Comparison of ENCODE assay signal across 22 cellular contexts in the genomic region with DNA sequence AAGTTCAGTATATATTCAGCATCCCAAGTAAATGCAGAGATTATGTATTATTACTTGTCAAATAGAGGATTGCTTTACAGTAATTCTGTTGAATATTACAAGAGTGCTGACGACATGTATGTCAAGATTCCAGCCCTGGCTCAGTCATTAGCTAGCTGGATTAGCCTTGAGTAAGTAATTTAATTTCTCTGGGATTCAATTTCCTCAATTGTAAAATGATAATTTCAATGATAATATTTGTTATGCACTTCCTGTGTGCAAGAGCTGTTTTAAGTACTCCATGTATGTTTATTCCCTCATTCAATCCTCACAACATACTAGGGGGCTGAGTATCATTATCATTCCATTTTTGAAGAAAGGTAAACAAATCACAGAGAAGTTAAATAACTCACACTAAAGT.
"Had no signal": no experiment of that assay in that cellular context is flagged by ENCODE, and none has a peak within 500 bp of the region (broad histone marks: within the 10 kb centered on the region; RNA-seq: fewer than 3 reads in every experiment).

No MANE protein-coding gene starts in this region.

- H3K27ac Mint-ChIP-seq: activated CD4-positive, alpha-beta memory T cell treated with anti-CD3 and anti-CD28 coated beads, Interleukin-2, amount 10 ng/mL, durations not matched to agents 7 days and 5 days; activated CD4-positive, alpha-beta T cell treated with anti-CD3 and anti-CD28 coated beads for 36 hours; activated naive CD4-positive, alpha-beta T cell treated with anti-CD3 and anti-CD28 coated beads for 36 hours; activated naive CD8-positive, alpha-beta T cell; activated T-helper 17 cell treated with anti-CD3 and anti-CD28 coated beads, Interleukin-2, amount 50 U/mL, for 72 hours; IgD-negative memory B cell had no signal

- H3K4me3 ChIP-seq: cardiac muscle cell, PC-9 had no signal

- ATAC-seq: activated CD4-positive, alpha-beta T cell treated with anti-CD3 and anti-CD28 coated beads for 36 hours; activated T-helper 17 cell treated with anti-CD3 and anti-CD28 coated beads, Interleukin-2, amount 50 U/mL, for 72 hours had no signal

- H3K4me3 Mint-ChIP-seq: activated CD4-positive, alpha-beta memory T cell treated with anti-CD3 and anti-CD28 coated beads, Interleukin-2, amount 10 ng/mL, durations not matched to agents 7 days and 5 days; activated CD4-positive, alpha-beta T cell treated with anti-CD3 and anti-CD28 coated beads for 36 hours; activated naive CD4-positive, alpha-beta T cell treated with anti-CD3 and anti-CD28 coated beads for 36 hours; activated naive CD8-positive, alpha-beta T cell; activated T-helper 17 cell treated with anti-CD3 and anti-CD28 coated beads, Interleukin-2, amount 50 U/mL, for 72 hours; IgD-negative memory B cell had no signal

- H3K27ac ChIP-seq: brain microvascular endothelial cell, cardiac muscle cell, PC-9, VCaP had no signal

- H2AFZ ChIP-seq: PC-9 had no signal

- H3K9me3 Mint-ChIP-seq: activated CD4-positive, alpha-beta memory T cell treated with anti-CD3 and anti-CD28 coated beads, Interleukin-2, amount 10 ng/mL, durations not matched to agents 7 days and 5 days; activated naive CD4-positive, alpha-beta T cell treated with anti-CD3 and anti-CD28 coated beads for 36 hours; IgD-negative memory B cell had no signal

- H3K27me3 ChIP-seq: brain microvascular endothelial cell, cardiac muscle cell had no signal

- H3K36me3 Mint-ChIP-seq: activated naive CD8-positive, alpha-beta T cell; IgD-negative memory B cell had no signal

- DNase-seq: activated CD4-positive, alpha-beta memory T cell treated with anti-CD3 and anti-CD28 coated beads, Interleukin-2, amount 10 ng/mL, durations not matched to agents 7 days and 5 days; activated CD4-positive, alpha-beta T cell treated with anti-CD3 and anti-CD28 coated beads for 36 hours; activated CD4-positive, alpha-beta T cell treated with anti-CD3 and anti-CD28 coated beads, Interleukin-2, amount 50 U/mL, for 1 hour; activated gamma-delta T cell; activated naive CD4-positive, alpha-beta T cell treated with anti-CD3 and anti-CD28 coated beads for 36 hours; activated T-cell treated with anti-CD3 and anti-CD28 coated beads for 4 hours; activated T-cell treated with anti-CD3 and anti-CD28 coated beads, Interleukin-2, amount 50 U/mL, for 48 hours; amygdala; brain microvascular endothelial cell; KG1; NCI-H1092; NCI-H2171 treated with DMSO at 0.1 percent for 48 hours; NCI-H226; NCI-H774; PC-9; SHP77 treated with DMSO at 0.1 percent for 48 hours; T-helper 1 cell had no signal

- H3K27me3 Mint-ChIP-seq: activated CD4-positive, alpha-beta memory T cell treated with anti-CD3 and anti-CD28 coated beads, Interleukin-2, amount 10 ng/mL, durations not matched to agents 7 days and 5 days; activated CD4-positive, alpha-beta T cell treated with anti-CD3 and anti-CD28 coated beads for 36 hours; activated naive CD8-positive, alpha-beta T cell; activated T-helper 17 cell treated with anti-CD3 and anti-CD28 coated beads, Interleukin-2, amount 50 U/mL, for 72 hours; IgD-negative memory B cell had no signal

- H3K4me1 Mint-ChIP-seq: activated CD4-positive, alpha-beta memory T cell treated with anti-CD3 and anti-CD28 coated beads, Interleukin-2, amount 10 ng/mL, durations not matched to agents 7 days and 5 days; activated CD4-positive, alpha-beta T cell treated with anti-CD3 and anti-CD28 coated beads for 36 hours; activated T-helper 17 cell treated with anti-CD3 and anti-CD28 coated beads, Interleukin-2, amount 50 U/mL, for 72 hours had no signal

- H3K36me3 ChIP-seq: brain microvascular endothelial cell, cardiac muscle cell had no signal

- H3K4me2 ChIP-seq: PC-9 had no signal
